8 cellular contexts compared by ENCODE assay signal in the genomic region with DNA sequence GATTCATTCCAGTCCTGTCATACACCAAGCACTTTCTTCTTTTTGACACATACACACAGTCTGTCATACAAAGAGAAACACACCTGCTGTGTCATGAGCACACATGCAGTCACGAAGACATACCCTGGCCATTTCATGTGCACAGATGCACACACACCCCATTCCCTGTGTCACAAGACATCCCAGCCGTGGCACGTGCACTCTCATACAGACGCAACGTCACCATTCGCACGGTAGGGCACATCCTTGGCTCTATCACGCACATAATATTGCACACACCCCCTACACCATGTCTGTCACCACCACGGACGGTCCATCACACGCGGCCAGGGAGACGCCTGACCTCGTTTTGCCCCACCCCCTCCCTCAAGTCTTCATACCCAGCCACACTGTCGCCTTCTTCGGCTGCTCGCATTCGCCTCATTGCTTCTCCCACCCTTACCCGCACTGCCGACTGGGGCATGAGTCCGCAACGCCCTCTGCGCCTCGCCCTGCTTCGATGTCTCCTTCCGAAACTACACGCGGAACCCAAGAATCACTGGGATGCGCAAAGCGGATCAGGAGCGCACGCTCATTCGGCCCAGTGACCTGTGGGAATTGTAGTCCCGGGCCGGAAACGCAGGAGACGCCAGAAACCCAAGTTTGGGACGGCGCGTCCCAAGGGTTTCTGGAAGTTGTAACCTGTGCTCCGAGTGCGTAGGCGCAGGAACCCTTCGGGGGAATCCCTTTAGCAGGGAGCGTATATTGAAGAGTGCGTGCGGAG. TPM values are rescaled to one million over a fixed set of nuclear protein-coding genes. Genes with fewer than 3 reads are reported as not detected.
DNase-seq lines count a peak whose midpoint lies in the region; ATAC-seq lines count a peak whose summit lies in the region.

No MANE protein-coding gene starts in this region.

- ATAC-seq in HG03469 (IDR thresholded peaks at IDR 0.05; ENCODE audit: unreplicated experiment) = no peak

- H3K27ac ChIP-seq in trophoblast cell (ENCODE audit: low read depth, low read length) = no peak overlapping the region

- H2AFZ ChIP-seq in trophoblast cell (ENCODE audit: insufficient read depth, low read length, poor library complexity) = no peak overlapping the region

- H3K9me3 ChIP-seq in trophoblast cell (ENCODE audit: insufficient read depth, low read depth, low read length) = peaks cover 6% of the 10 kb centered on the region

- DNase-seq in activated T-cell treated with anti-CD3 and anti-CD28 coated beads for 24 hours (ENCODE audit: low read depth) = peak; percentile 26
- DNase-seq in fibroblast of peridontal ligament (ENCODE audit: extremely low read depth) = peak; percentile 46
- peak; percentile 12 to 47 for DNase-seq in trophoblast cell
- DNase-seq in NCI-H1694 treated with DMSO at 0.1 percent for 48 hours (lab: John Stamatoyannopoulos, UW) = no peak
- DNase-seq in glomerular visceral epithelial cell (ENCODE audit: extremely low spot score) = no peak
- DNase-seq in NCI-H2029 (lab: John Stamatoyannopoulos, UW) = no peak

- H3K79me1 ChIP-seq in trophoblast cell (ENCODE audit: low read length) = no peaks in the 10 kb centered on the region

- H3K4me3 ChIP-seq in GM08714 (ENCODE audit: low read length) (peak overlapping the region; percentile 45; the same call in 1 of the 2 replicates), trophoblast cell (ENCODE audit: low read depth, low read length) (no peak overlapping the region)

- H2BK12ac ChIP-seq in trophoblast cell (ENCODE audit: low read length) = no peak overlapping the region

- no peak overlapping the region for H3K9ac ChIP-seq in trophoblast cell (ENCODE audit: low read length)

- H3K4me1 ChIP-seq in trophoblast cell (ENCODE audit: control insufficient read depth in 1 of 2, insufficient read depth in 2 of 2, low read length in 2 of 2) = no peaks in the 10 kb centered on the region

- no peak overlapping the region for H3K14ac ChIP-seq in trophoblast cell (ENCODE audit: low read length)

- no peaks in the 10 kb centered on the region for H3K79me2 ChIP-seq in trophoblast cell (ENCODE audit: control insufficient read depth, insufficient read depth, low read length, poor library complexity)

- H2BK5ac ChIP-seq in trophoblast cell (ENCODE audit: low read depth, low read length, poor library complexity) = no peak overlapping the region

- WGBS in trophoblast cell (ENCODE audit: extremely low coverage, insufficient coverage, insufficient read length) = no CpG with 5 or more reads among the region's 47 CpGs

- no peak overlapping the region for H3K18ac ChIP-seq in trophoblast cell (ENCODE audit: low read length)

- no peak overlapping the region for H4K12ac ChIP-seq in trophoblast cell (ENCODE audit: low read depth, low read length)

- H4K8ac ChIP-seq in trophoblast cell (ENCODE audit: low read depth, low read length) = no peak overlapping the region

- H3K4me2 ChIP-seq in trophoblast cell (ENCODE audit: low read length) = no peak overlapping the region

- H2AK5ac ChIP-seq in trophoblast cell (ENCODE audit: low read length) = no peak overlapping the region

- no peaks in the 10 kb centered on the region for H3K27me3 ChIP-seq in trophoblast cell (ENCODE audit: insufficient read depth, low read length)

- no peak overlapping the region for H3K4ac ChIP-seq in trophoblast cell (ENCODE audit: low read depth, low read length)

- no peaks in the 10 kb centered on the region for H3K36me3 ChIP-seq in trophoblast cell (ENCODE audit: control insufficient read depth in 1 of 2, insufficient read depth in 2 of 2, low read length in 2 of 2)

- H3K23ac ChIP-seq in trophoblast cell (ENCODE audit: low read length) = no peak overlapping the region

- H2BK120ac ChIP-seq in trophoblast cell (ENCODE audit: insufficient read depth, low read length, poor library complexity) = no peak overlapping the region

- H4K91ac ChIP-seq in trophoblast cell (ENCODE audit: low read depth, low read length) = no peak overlapping the region

RNA-seq across cellular contexts. Expression of a gene that starts 6.8 kb away (rescaled TPM):
- polyA plus RNA-seq in trophoblast cell (2013) = 3.7 and 4.0 TPM in 2 replicates

RNA-seq across cellular contexts. Expression of a gene that starts 18.0 kb away (rescaled TPM):
- 75.1 and 79.1 TPM in 2 replicates for polyA plus RNA-seq in trophoblast cell (2013)

RNA-seq across cellular contexts. Expression of a gene that starts 39.5 kb away (rescaled TPM):
- polyA plus RNA-seq in trophoblast cell (2013) = 46.3 and 48.1 TPM in 2 replicates

Comparison
In these comparisons a context has a peak if more than half of its experiments do, and no peak if none do; other contexts are left out.
1. DNase-seq: peak in activated T-cell treated with anti-CD3 and anti-CD28 coated beads for 24 hours (single experiment), fibroblast of peridontal ligament (single experiment) and trophoblast cell (2 of 2); none in NCI-H1694 treated with DMSO at 0.1 percent for 48 hours (single experiment), glomerular visceral epithelial cell (single experiment) and NCI-H2029 (single experiment).